12 cellular contexts compared by ENCODE assay signal in genomic region chr3:123143669-123144411, GRCh38. TPM values are rescaled to one million over a fixed set of nuclear protein-coding genes. Genes with fewer than 3 reads are reported as not detected.
DNase-seq lines count a peak whose midpoint lies in the region; ATAC-seq, FAIRE-seq and TF ChIP-seq lines count a peak whose summit lies in the region.
"Had no signal": no experiment of that assay in that cellular context is flagged by ENCODE, and none has a peak within 500 bp of the region (broad histone marks: within the 10 kb centered on the region; RNA-seq: fewer than 3 reads in every experiment).

No MANE protein-coding gene starts in this region.

- no peak overlapping the region for H3K4me3 ChIP-seq in trophoblast cell (ENCODE audit: low read depth, low read length)
- H3K4me3 ChIP-seq: breast epithelium had no signal

- H2AK5ac ChIP-seq in trophoblast cell (ENCODE audit: low read length), result no peak overlapping the region

- no peak overlapping the region for H3K9ac ChIP-seq in trophoblast cell (ENCODE audit: low read length)

- no peak for ATAC-seq in GM18867 (IDR thresholded peaks at IDR 0.05; ENCODE audit: unreplicated experiment)

- no peak for TF ChIP-seq POLR2A in H54 (IDR thresholded peaks at IDR 0.05; ENCODE audit: low read depth, low read length)

- H2BK120ac ChIP-seq in trophoblast cell (ENCODE audit: insufficient read depth, low read length, poor library complexity), result no peak overlapping the region

- H3K4me1 ChIP-seq in trophoblast cell (ENCODE audit: control insufficient read depth in 1 of 2, insufficient read depth in 2 of 2, low read length in 2 of 2), result peaks cover 0 to 7% of the 10 kb centered on the region in 2 experiments
- H3K4me1 ChIP-seq: breast epithelium had no signal

- H3K14ac ChIP-seq in trophoblast cell (ENCODE audit: low read length), result no peak overlapping the region

- H2BK12ac ChIP-seq in trophoblast cell (ENCODE audit: low read length), result no peak overlapping the region

- H3K36me3 ChIP-seq in trophoblast cell (ENCODE audit: control insufficient read depth in 1 of 2, insufficient read depth in 2 of 2, low read length in 2 of 2), result peaks cover 49 to 64% of the 10 kb centered on the region in 2 experiments
- H3K36me3 ChIP-seq: breast epithelium had no signal

- DNase-seq in H54 (ENCODE audit: insufficient read length, low spot score), result peak; percentile 64
- DNase-seq in NCI-H2227 (lab: John Stamatoyannopoulos, UW; ENCODE audit: unreplicated experiment), result peak; percentile 33
- DNase-seq in fibroblast of peridontal ligament (ENCODE audit: extremely low read depth), result peak; percentile 13
- DNase-seq in trophoblast cell, result peak; percentile 12 to 17
- DNase-seq in NCI-H187 (lab: John Stamatoyannopoulos, UW), result no peak
- DNase-seq in NCI-H2029 (lab: John Stamatoyannopoulos, UW), result no peak
- DNase-seq in RKO (ENCODE audit: low spot score), result no peak
- DNase-seq: activated CD4-positive, alpha-beta T cell treated with anti-CD3 and anti-CD28 coated beads, Interleukin-2, amount 50 U/mL, for 4 hours; KBM-7; RPMI8226 had no signal

- no CpG with 5 or more reads among the region's 10 CpGs for WGBS in trophoblast cell (ENCODE audit: extremely low coverage, insufficient coverage, insufficient read length)

- H4K91ac ChIP-seq in trophoblast cell (ENCODE audit: low read depth, low read length), result no peak overlapping the region

- no peak overlapping the region for H4K12ac ChIP-seq in trophoblast cell (ENCODE audit: low read depth, low read length)

- H3K27me3 ChIP-seq in trophoblast cell (ENCODE audit: insufficient read depth, low read length), result no peaks in the 10 kb centered on the region
- H3K27me3 ChIP-seq: breast epithelium had no signal

- no peak overlapping the region for H3K23ac ChIP-seq in trophoblast cell (ENCODE audit: low read length)

- H2AFZ ChIP-seq in trophoblast cell (ENCODE audit: insufficient read depth, low read length, poor library complexity), result no peak overlapping the region

- no peaks in the 10 kb centered on the region for H3K79me1 ChIP-seq in trophoblast cell (ENCODE audit: low read length)

- H3K4ac ChIP-seq in trophoblast cell (ENCODE audit: low read depth, low read length), result no peak overlapping the region

- no peaks in the 10 kb centered on the region for H3K79me2 ChIP-seq in trophoblast cell (ENCODE audit: control insufficient read depth, insufficient read depth, low read length, poor library complexity)

- H3K4me2 ChIP-seq in trophoblast cell (ENCODE audit: low read length), result no peak overlapping the region

- H3K27ac ChIP-seq in trophoblast cell (ENCODE audit: low read depth, low read length), result no peak overlapping the region
- H3K27ac ChIP-seq: breast epithelium had no signal

- peak; percentile 70 for FAIRE-seq in H54 (lab: Jason Lieb, UNC)

- H2BK5ac ChIP-seq in trophoblast cell (ENCODE audit: low read depth, low read length, poor library complexity), result no peak overlapping the region

- no peak overlapping the region for H3K18ac ChIP-seq in trophoblast cell (ENCODE audit: low read length)

- H3K9me3 ChIP-seq in trophoblast cell (ENCODE audit: insufficient read depth, low read depth, low read length), result no peaks in the 10 kb centered on the region
- H3K9me3 ChIP-seq: breast epithelium had no signal

- H4K8ac ChIP-seq in trophoblast cell (ENCODE audit: low read depth, low read length), result no peak overlapping the region

RNA-seq across cellular contexts. Expression of gene SEC22A, which starts 57.9 kb away (rescaled TPM):
- polyA plus RNA-seq in trophoblast cell (2013), result 10.4 and 10.9 TPM in 2 replicates

Comparison
In these comparisons a context has a peak if more than half of its experiments do, and no peak if none do; other contexts are left out.
1. DNase-seq: peak in H54 (single experiment), NCI-H2227 (single experiment), fibroblast of peridontal ligament (single experiment) and trophoblast cell (2 of 2); none in NCI-H187 (0 of 2), NCI-H2029 (single experiment) and RKO (single experiment).